ENCODE assay signal across 2 cellular contexts in genomic region chr14:103736546-103737431, GRCh38.
A peak's percentile ranks its signal among the peaks of the same experiment; 100 is the strongest.
TF ChIP-seq lines count a peak whose summit lies in the region.

No MANE protein-coding gene starts in this region.

TF ChIP-seq in liver, 16 proteins besides CTCF, POLR2A, EP300 and RAD21:
- TF ChIP-seq YY1 (IDR thresholded peaks at IDR 0.05): no peak
- TF ChIP-seq NR2F2 (IDR thresholded peaks at IDR 0.05): peak; percentile 66
- TF ChIP-seq FOXA1 (IDR thresholded peaks at IDR 0.05): no peak
- TF ChIP-seq HNF4A (conservative IDR thresholded peaks at IDR 0.05): no peak
- no peak for TF ChIP-seq ZBTB33 (IDR thresholded peaks at IDR 0.05)
TF ChIP-seq in liver: peak in this region for 1.

TF ChIP-seq in HepG2, 621 proteins besides CTCF, POLR2A, EP300 and RAD21:
- TF ChIP-seq ZNF597 (CRISPR knock-in tag; IDR thresholded peaks at IDR 0.05): no peak
- no peak for TF ChIP-seq ATAD3A (CRISPR knock-in tag; IDR thresholded peaks at IDR 0.05)
- TF ChIP-seq ZNF382 (CRISPR knock-in tag; IDR thresholded peaks at IDR 0.05; ENCODE audit: borderline replicate concordance): no peak
- TF ChIP-seq NFRKB (IDR thresholded peaks at IDR 0.05): no peak
